ENCODE assay signal across 20 cellular contexts in the genomic region with DNA sequence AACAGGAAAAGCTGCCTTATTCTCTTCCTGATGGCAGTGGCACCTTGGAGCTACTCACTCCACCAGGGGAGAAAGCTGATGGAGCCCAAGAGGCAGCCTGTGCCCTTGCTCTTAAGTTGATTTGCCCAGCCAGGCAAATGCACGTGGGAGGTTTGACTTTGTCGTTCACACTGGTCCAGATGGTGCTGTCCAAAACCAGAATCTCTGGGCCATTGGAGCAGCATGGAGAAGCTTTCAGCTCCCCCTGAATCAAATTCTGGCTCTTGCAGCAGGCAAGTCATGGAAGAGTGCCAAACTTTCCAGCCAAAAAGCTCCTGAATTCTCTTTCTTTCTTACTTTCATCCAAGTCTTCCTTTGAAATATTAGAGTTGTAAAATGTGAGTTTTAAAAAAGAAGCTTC.
DNase-seq lines count a peak whose midpoint lies in the region; ATAC-seq and TF ChIP-seq lines count a peak whose summit lies in the region.
"Had no signal": no experiment of that assay in that cellular context is flagged by ENCODE, and none has a peak within 500 bp of the region (broad histone marks: within the 10 kb centered on the region; RNA-seq: fewer than 3 reads in every experiment).

No MANE protein-coding gene starts in this region.

- peak overlapping the region; percentile 80 for H3K27ac ChIP-seq in SK-N-MC
- no peak overlapping the region for H3K27ac ChIP-seq in osteoblast (ENCODE audit: low read depth, low read length)
- H3K27ac ChIP-seq: A549, BLaER1 had no signal

- no peak overlapping the region for H2AFZ ChIP-seq in osteoblast (ENCODE audit: low read length)

- H3K36me3 ChIP-seq in SK-N-MC (ENCODE audit: insufficient read depth, low read length) (no peaks in the 10 kb centered on the region), osteoblast (ENCODE audit: insufficient read depth, low read length) (no peaks in the 10 kb centered on the region)
- H3K36me3 ChIP-seq: BLaER1, HAP-1 had no signal

- no peaks in the 10 kb centered on the region for H3K4me1 ChIP-seq in osteoblast (ENCODE audit: insufficient read depth, low read length)
- H3K4me1 ChIP-seq: A549, BLaER1, HAP-1 had no signal

- H3K4me3 ChIP-seq in SK-N-MC (no peak overlapping the region), osteoblast (ENCODE audit: insufficient read depth, low read length) (no peak overlapping the region)
- H3K4me3 ChIP-seq: A549, BLaER1, HAP-1 had no signal

- no peak overlapping the region for H3K4me2 ChIP-seq in osteoblast (ENCODE audit: insufficient read depth, low read length)
- H3K4me2 ChIP-seq: A549, BLaER1 had no signal

- no peaks in the 10 kb centered on the region for H4K20me1 ChIP-seq in osteoblast (ENCODE audit: insufficient read depth, low read length)

- no peaks in the 10 kb centered on the region for H3K27me3 ChIP-seq in osteoblast (ENCODE audit: insufficient read depth, low read length)

- H3K79me2 ChIP-seq in osteoblast (ENCODE audit: insufficient read depth, low read length): no peaks in the 10 kb centered on the region

- no peak overlapping the region for H3K9ac ChIP-seq in SK-N-MC (ENCODE audit: insufficient read length)
- H3K9ac ChIP-seq: BLaER1 had no signal

- no peaks in the 10 kb centered on the region for H3K9me3 ChIP-seq in SK-N-MC (ENCODE audit: low read depth, low read length)
- no peaks in the 10 kb centered on the region for H3K9me3 ChIP-seq in osteoblast (ENCODE audit: low read depth, low read length)
- H3K9me3 ChIP-seq: A549, HAP-1 had no signal

- TF ChIP-seq CTCF in osteoblast (IDR thresholded peaks at IDR 0.05; ENCODE audit: extremely low read depth, low read depth, low read length): no peak

- DNase-seq in COLO829 (ENCODE audit: low spot score): peak; percentile 6
- DNase-seq in SK-N-MC (ENCODE audit: low read depth, low spot score): no peak
- peak; percentile 20 for DNase-seq in inferior parietal cortex (ENCODE audit: extremely low spot score)
- DNase-seq in osteoblast (ENCODE audit: insufficient read length, low spot score, missing footprints): peak; percentile 30
- DNase-seq in NCI-H1436 treated with DMSO at 0.1 percent for 48 hours (lab: John Stamatoyannopoulos, UW): no peak
- DNase-seq: CD8-positive, alpha-beta T cell; DMS79; NCI-H1105; NCI-H1694; NCI-H2081 treated with DMSO at 0.1 percent for 48 hours; NCI-H510A; NCI-H774; RPMI8226; SHP77 treated with DMSO at 0.1 percent for 48 hours had no signal

- ATAC-seq in HG03469 (IDR thresholded peaks at IDR 0.05; ENCODE audit: unreplicated experiment) (no peak), GM21786 (IDR thresholded peaks at IDR 0.05; ENCODE audit: unreplicated experiment) (no peak)
- ATAC-seq: A549; CD8-positive, alpha-beta T cell; SK-N-SH treated with all-trans-retinoic acid at 6 μM for 48 hours had no signal

Comparison
In these comparisons a context has a peak if more than half of its experiments do, and no peak if none do; other contexts are left out.
1. DNase-seq: peak in COLO829 (single experiment), inferior parietal cortex (single experiment) and osteoblast (single experiment); none in SK-N-MC (single experiment) and NCI-H1436 treated with DMSO at 0.1 percent for 48 hours (single experiment).